ENCODE assay signal across 13 cellular contexts in genomic region chr11:27740362-27741024, GRCh38. TPM values are rescaled to one million over a fixed set of nuclear protein-coding genes. Genes with fewer than 3 reads are reported as not detected.
"Had no signal": no experiment of that assay in that cellular context is flagged by ENCODE, and none has a peak within 500 bp of the region (broad histone marks: within the 10 kb centered on the region; RNA-seq: fewer than 3 reads in every experiment).

No MANE protein-coding gene starts in this region.

- H3K36me3 ChIP-seq: lower lobe of right lung, prostate gland, tibial nerve, vagina had no signal

- ATAC-seq: activated T-helper 17 cell treated with anti-CD3 and anti-CD28 coated beads, Interleukin-2, amount 50 U/mL, for 72 hours; lower lobe of right lung; right cardiac atrium had no signal

- H3K27ac ChIP-seq: lower lobe of right lung, prostate gland, tibial nerve, vagina had no signal

- DNase-seq: activated CD4-positive, alpha-beta T cell treated with anti-CD3 and anti-CD28 coated beads, Interleukin-2, amount 50 U/mL, for 48 hours; activated naive CD4-positive, alpha-beta T cell treated with Interleukin-2 at 50 U/mL for 16 hours; aorta; lower lobe of right lung; right cardiac atrium; small intestine; stimulated activated CD4-positive, alpha-beta T cell treated with anti-CD3 and anti-CD28 coated beads, Interleukin-4, amount 100 ng/mL, for 24 hours; stimulated activated naive CD4-positive, alpha-beta T cell had no signal

- H3K4me1 ChIP-seq: lower lobe of right lung, prostate gland, tibial nerve, vagina had no signal

- H3K27me3 ChIP-seq: tibial nerve, vagina had no signal

- H3K9me3 ChIP-seq: lower lobe of right lung, prostate gland, tibial nerve, vagina had no signal

- H3K4me3 ChIP-seq: lower lobe of right lung, prostate gland, tibial nerve, vagina had no signal

- FAIRE-seq: small intestine had no signal

RNA-seq across cellular contexts. Expression of gene BDNF, which starts 40.2 kb away (rescaled TPM):
- total RNA-seq: activated T-helper 17 cell treated with anti-CD3 and anti-CD28 coated beads, Interleukin-2, amount 50 U/mL, for 72 hours had no signal
- polyA plus RNA-seq: neural cell had no signal
